17 cellular contexts compared by ENCODE assay signal in the genomic region with DNA sequence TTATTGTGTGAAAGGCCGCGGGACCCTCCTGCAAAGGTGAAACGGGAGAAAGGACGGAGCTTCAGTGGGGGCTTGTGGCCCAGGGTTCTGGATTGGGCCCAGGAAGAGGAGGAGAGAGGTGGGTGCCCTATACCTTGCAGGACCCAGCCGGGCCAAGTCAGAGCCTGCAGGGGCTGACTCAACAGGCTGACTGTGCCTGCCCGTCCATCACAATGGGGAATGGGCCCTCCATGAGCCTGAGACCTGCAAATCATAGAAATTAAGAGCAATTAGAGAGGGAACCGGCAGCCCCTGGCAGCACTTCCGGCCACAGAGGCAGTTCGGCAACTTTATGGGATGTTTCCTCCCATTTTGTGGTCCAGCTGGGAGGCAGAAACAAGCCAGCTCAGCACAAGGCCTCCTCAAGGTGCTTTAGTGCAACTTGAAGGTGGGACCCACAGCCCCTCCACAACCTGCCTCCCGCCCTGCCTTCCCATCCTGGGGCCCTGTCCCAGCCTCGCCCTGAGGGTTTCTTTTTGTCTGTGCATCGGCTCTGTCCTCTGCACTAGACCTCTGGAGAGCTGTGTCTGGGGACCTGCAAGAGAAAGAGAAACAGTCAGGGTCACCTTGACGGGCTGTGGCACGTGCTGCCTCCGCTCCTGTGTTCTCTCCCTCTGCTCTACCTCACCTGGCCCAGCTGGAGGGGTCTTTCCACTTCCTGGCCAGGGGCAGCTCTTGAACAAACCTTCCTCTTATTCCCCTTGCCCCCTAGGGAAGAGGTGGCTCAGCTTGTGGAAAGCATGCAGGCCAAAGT.
"Had no signal": no experiment of that assay in that cellular context is flagged by ENCODE, and none has a peak within 500 bp of the region (broad histone marks: within the 10 kb centered on the region; RNA-seq: fewer than 3 reads in every experiment).

No MANE protein-coding gene starts in this region.

- H3K36me3 Mint-ChIP-seq: activated CD4-positive, alpha-beta memory T cell treated with anti-CD3 and anti-CD28 coated beads for 36 hours; activated naive CD4-positive, alpha-beta T cell treated with anti-CD3 and anti-CD28 coated beads, Interleukin-2, amount 50 U/mL, for 24 hours had no signal

- H3K4me3 Mint-ChIP-seq: activated CD4-positive, alpha-beta memory T cell treated with anti-CD3 and anti-CD28 coated beads for 36 hours; activated naive CD4-positive, alpha-beta T cell treated with anti-CD3 and anti-CD28 coated beads, Interleukin-2, amount 50 U/mL, for 24 hours; nephron progenitor cell had no signal

- H3K4me3 ChIP-seq: colonic mucosa, heart left ventricle, upper lobe of left lung had no signal

- ATAC-seq: heart left ventricle; left cardiac atrium; stimulated activated naive CD8-positive, alpha-beta T cell treated with anti-CD3 and anti-CD28 coated beads, Interleukin-15, Interleukin-2, amounts not matched to agents 100 U/mL and 50 U/mL, for 24 hours had no signal

- DNase-seq: activated CD4-positive, alpha-beta memory T cell treated with anti-CD3 and anti-CD28 coated beads for 36 hours; activated CD4-positive, alpha-beta T cell treated with anti-CD3 and anti-CD28 coated beads for 48 hours; activated CD4-positive, CD25-positive, alpha-beta regulatory T cell; activated gamma-delta T cell treated with Interleukin-2 at 50 U/mL for 16 hours; activated T-cell treated with anti-CD3 and anti-CD28 coated beads for 4 hours; colonic mucosa; heart left ventricle; left cardiac atrium; mesenchymal stem cell; nephron progenitor cell; occipital lobe; stimulated activated CD4-positive, alpha-beta T cell treated with anti-CD3 and anti-CD28 coated beads, Interleukin-4, amount 100 ng/mL, for 4 hours; stimulated activated naive CD8-positive, alpha-beta T cell treated with anti-CD3 and anti-CD28 coated beads, Interleukin-15, Interleukin-2, amounts not matched to agents 100 U/mL and 50 U/mL, for 24 hours; T1000; upper lobe of left lung had no signal

- H3K27ac ChIP-seq: colonic mucosa, epithelial cell of prostate, heart left ventricle, upper lobe of left lung had no signal

- H3K36me3 ChIP-seq: colonic mucosa, heart left ventricle, upper lobe of left lung had no signal

- H3K27ac Mint-ChIP-seq: activated CD4-positive, alpha-beta memory T cell treated with anti-CD3 and anti-CD28 coated beads for 36 hours; nephron progenitor cell had no signal

- H3K4me1 ChIP-seq: colonic mucosa, upper lobe of left lung had no signal

- H3K27me3 ChIP-seq: colonic mucosa had no signal

- H3K9me3 Mint-ChIP-seq: activated CD4-positive, alpha-beta memory T cell treated with anti-CD3 and anti-CD28 coated beads for 36 hours; activated naive CD4-positive, alpha-beta T cell treated with anti-CD3 and anti-CD28 coated beads, Interleukin-2, amount 50 U/mL, for 24 hours; nephron progenitor cell had no signal

- H3K9me3 ChIP-seq: colonic mucosa, heart left ventricle, upper lobe of left lung had no signal
